Comparison of ENCODE assay signal across 19 cellular contexts in the genomic region with DNA sequence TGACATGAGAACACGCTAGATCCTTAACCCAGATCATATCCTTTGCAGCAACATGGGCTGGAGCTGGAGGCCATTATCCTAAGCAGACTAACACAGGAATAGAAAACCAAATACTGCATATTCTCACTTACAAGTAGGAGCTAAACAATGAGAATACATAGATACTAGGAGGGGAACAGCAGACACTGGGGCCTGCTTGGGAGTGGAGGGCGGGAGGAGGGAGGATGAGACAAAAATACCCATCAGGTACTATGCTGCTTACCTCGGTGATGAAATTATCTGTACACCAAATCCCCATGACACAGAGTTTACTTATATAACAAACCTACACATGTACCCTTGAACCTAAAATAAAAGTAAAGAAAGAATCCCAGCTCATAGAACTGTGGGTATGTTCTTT. TPM values are rescaled to one million over a fixed set of nuclear protein-coding genes. Genes with fewer than 3 reads are reported as not detected.
DNase-seq lines count a peak whose midpoint lies in the region; ATAC-seq and TF ChIP-seq lines count a peak whose summit lies in the region.
"Had no signal": no experiment of that assay in that cellular context is flagged by ENCODE, and none has a peak within 500 bp of the region (broad histone marks: within the 10 kb centered on the region; RNA-seq: fewer than 3 reads in every experiment).

No MANE protein-coding gene starts in this region.

- H3K27me3 Mint-ChIP-seq in activated naive CD4-positive, alpha-beta T cell treated with anti-CD3 and anti-CD28 coated beads, Interleukin-2, amount 50 U/mL, for 24 hours = no peaks in the 10 kb centered on the region
- no peaks in the 10 kb centered on the region for H3K27me3 Mint-ChIP-seq in activated CD4-positive, alpha-beta memory T cell treated with anti-CD3 and anti-CD28 coated beads, Interleukin-2, amount 10 ng/mL, durations not matched to agents 7 days and 5 days
- H3K27me3 Mint-ChIP-seq in mesothelial cell of epicardium (ENCODE audit: low read depth) (peaks cover 6% of the 10 kb centered on the region), type B pancreatic cell (peaks cover 12% of the 10 kb centered on the region)
- no peaks in the 10 kb centered on the region for H3K27me3 Mint-ChIP-seq in stimulated activated naive CD8-positive, alpha-beta T cell treated with anti-CD3 and anti-CD28 coated beads, Interleukin-15, amount 100 ng/mL, for 72 hours

- H3K9me3 Mint-ChIP-seq in activated naive CD4-positive, alpha-beta T cell treated with anti-CD3 and anti-CD28 coated beads, Interleukin-2, amount 50 U/mL, for 24 hours = no peaks in the 10 kb centered on the region
- no peaks in the 10 kb centered on the region for H3K9me3 Mint-ChIP-seq in activated naive CD4-positive, alpha-beta T cell treated with anti-CD3 and anti-CD28 coated beads, Interleukin-2, amount 50 U/mL, for 72 hours
- H3K9me3 Mint-ChIP-seq in activated CD4-positive, alpha-beta memory T cell treated with anti-CD3 and anti-CD28 coated beads, Interleukin-2, amount 10 ng/mL, durations not matched to agents 7 days and 5 days = no peaks in the 10 kb centered on the region
- H3K9me3 Mint-ChIP-seq in mesothelial cell of epicardium (no peaks in the 10 kb centered on the region), type B pancreatic cell (no peaks in the 10 kb centered on the region)
- H3K9me3 Mint-ChIP-seq in stimulated activated naive CD8-positive, alpha-beta T cell treated with anti-CD3 and anti-CD28 coated beads, Interleukin-15, amount 100 ng/mL, for 72 hours = no peaks in the 10 kb centered on the region

- H3K4me1 Mint-ChIP-seq in activated naive CD4-positive, alpha-beta T cell treated with anti-CD3 and anti-CD28 coated beads, Interleukin-2, amount 50 U/mL, for 24 hours = peaks cover 42% of the 10 kb centered on the region
- peaks cover 61% of the 10 kb centered on the region for H3K4me1 Mint-ChIP-seq in activated CD4-positive, alpha-beta memory T cell treated with anti-CD3 and anti-CD28 coated beads, Interleukin-2, amount 10 ng/mL, durations not matched to agents 7 days and 5 days
- H3K4me1 Mint-ChIP-seq in mesothelial cell of epicardium = peaks cover 31% of the 10 kb centered on the region
- H3K4me1 Mint-ChIP-seq in type B pancreatic cell (ENCODE audit: unreplicated experiment) = peaks cover 18% of the 10 kb centered on the region
- peaks cover 44% of the 10 kb centered on the region for H3K4me1 Mint-ChIP-seq in stimulated activated naive CD8-positive, alpha-beta T cell treated with anti-CD3 and anti-CD28 coated beads, Interleukin-15, amount 100 ng/mL, for 72 hours

- no peak for DNase-seq in activated naive CD4-positive, alpha-beta T cell treated with anti-CD3 and anti-CD28 coated beads, Interleukin-2, amount 50 U/mL, for 72 hours (ENCODE audit: low spot score in 2 of 2)
- no peak for DNase-seq in activated CD4-positive, alpha-beta memory T cell treated with anti-CD3 and anti-CD28 coated beads, Interleukin-2, amount 10 ng/mL, durations not matched to agents 7 days and 5 days
- no peak for DNase-seq in mesothelial cell of epicardium (ENCODE audit: low spot score in 2 of 2, unreplicated experiment in 2 of 2)
- no peak for DNase-seq in type B pancreatic cell (ENCODE audit: extremely low spot score, unreplicated experiment)
- no peak for DNase-seq in EL
- DNase-seq in stimulated activated naive CD8-positive, alpha-beta T cell treated with anti-CD3 and anti-CD28 coated beads, Interleukin-15, amount 100 ng/mL, for 72 hours = no peak
- DNase-seq: amniotic stem cell, DMS 273 treated with DMSO at 0.1 percent for 48 hours, foreskin melanocyte, HCEC 1CT, Kasumi-1, NCI-H1105 treated with DMSO at 0.1 percent for 48 hours, substantia nigra had no signal

- H3K27ac Mint-ChIP-seq in activated naive CD4-positive, alpha-beta T cell treated with anti-CD3 and anti-CD28 coated beads, Interleukin-2, amount 50 U/mL, for 24 hours = peak overlapping the region; percentile 76
- H3K27ac Mint-ChIP-seq in activated naive CD4-positive, alpha-beta T cell treated with anti-CD3 and anti-CD28 coated beads, Interleukin-2, amount 50 U/mL, for 72 hours = peak overlapping the region in 1 of 2 donors; percentile 93
- H3K27ac Mint-ChIP-seq in activated CD4-positive, alpha-beta memory T cell treated with anti-CD3 and anti-CD28 coated beads, Interleukin-2, amount 10 ng/mL, durations not matched to agents 7 days and 5 days = peak overlapping the region; percentile 75
- H3K27ac Mint-ChIP-seq in mesothelial cell of epicardium (no peak overlapping the region), type B pancreatic cell (no peak overlapping the region)
- H3K27ac Mint-ChIP-seq in stimulated activated naive CD8-positive, alpha-beta T cell treated with anti-CD3 and anti-CD28 coated beads, Interleukin-15, amount 100 ng/mL, for 72 hours = no peak overlapping the region

- POLR2A ChIA-PET in activated CD4-positive, alpha-beta memory T cell treated with anti-CD3 and anti-CD28 coated beads, Interleukin-2, amount 10 ng/mL, durations not matched to agents 7 days and 5 days (lab: Charles Lee) = interaction anchor here (1.5 to 3.9 kb wide), 5 partner anchors 14 to 84 kb away, joined by 3 to 17 read pairs (median 15); a partner anchor contains a TSS

- CTCF ChIA-PET in activated CD4-positive, alpha-beta memory T cell treated with anti-CD3 and anti-CD28 coated beads, Interleukin-2, amount 10 ng/mL, durations not matched to agents 7 days and 5 days (lab: Charles Lee) = interaction anchor here (1.2 to 4.9 kb wide), 3 partner anchors 14 to 83 kb away, joined by 3 to 32 read pairs (median 7); a partner anchor contains a TSS

- no peaks in the 10 kb centered on the region for H3K36me3 Mint-ChIP-seq in activated naive CD4-positive, alpha-beta T cell treated with anti-CD3 and anti-CD28 coated beads, Interleukin-2, amount 50 U/mL, for 24 hours
- H3K36me3 Mint-ChIP-seq in activated naive CD4-positive, alpha-beta T cell treated with anti-CD3 and anti-CD28 coated beads, Interleukin-2, amount 50 U/mL, for 72 hours = no peaks in the 10 kb centered on the region
- H3K36me3 Mint-ChIP-seq in activated CD4-positive, alpha-beta memory T cell treated with anti-CD3 and anti-CD28 coated beads, Interleukin-2, amount 10 ng/mL, durations not matched to agents 7 days and 5 days (ENCODE audit: low read depth) = peaks cover 9% of the 10 kb centered on the region
- H3K36me3 Mint-ChIP-seq in mesothelial cell of epicardium (no peaks in the 10 kb centered on the region), type B pancreatic cell (no peaks in the 10 kb centered on the region)

- no peak for TF ChIP-seq CTCF in mesothelial cell of epicardium (IDR thresholded peaks at IDR 0.05; ENCODE audit: unreplicated experiment)
- TF ChIP-seq CTCF in type B pancreatic cell (conservative IDR thresholded peaks at IDR 0.05) = no peak

- H3K4me3 Mint-ChIP-seq in activated naive CD4-positive, alpha-beta T cell treated with anti-CD3 and anti-CD28 coated beads, Interleukin-2, amount 50 U/mL, for 24 hours = peak overlapping the region; percentile 90
- peak overlapping the region; percentile 88 for H3K4me3 Mint-ChIP-seq in activated CD4-positive, alpha-beta memory T cell treated with anti-CD3 and anti-CD28 coated beads, Interleukin-2, amount 10 ng/mL, durations not matched to agents 7 days and 5 days
- peak overlapping the region; percentile 88 for H3K4me3 Mint-ChIP-seq in mesothelial cell of epicardium
- H3K4me3 Mint-ChIP-seq in type B pancreatic cell = peak overlapping the region; percentile 90
- H3K4me3 Mint-ChIP-seq in stimulated activated naive CD8-positive, alpha-beta T cell treated with anti-CD3 and anti-CD28 coated beads, Interleukin-15, amount 100 ng/mL, for 72 hours = no peak overlapping the region

- ATAC-seq in activated naive CD4-positive, alpha-beta T cell treated with anti-CD3 and anti-CD28 coated beads, Interleukin-2, amount 50 U/mL, for 72 hours = no peak
- ATAC-seq in HG03521 (IDR thresholded peaks at IDR 0.05; ENCODE audit: unreplicated experiment) = no peak
- no peak for ATAC-seq in stimulated activated naive CD8-positive, alpha-beta T cell treated with anti-CD3 and anti-CD28 coated beads, Interleukin-15, amount 100 ng/mL, for 72 hours

RNA-seq across cellular contexts. Expression of a gene that starts 1.2 kb away (rescaled TPM):
- 10 to 100 TPM; 11.1 to 12.8 TPM for total RNA-seq in activated naive CD4-positive, alpha-beta T cell treated with anti-CD3 and anti-CD28 coated beads, Interleukin-2, amount 50 U/mL, for 72 hours
- 10 to 100 TPM; 23.2 to 23.8 TPM for total RNA-seq in activated CD4-positive, alpha-beta memory T cell treated with anti-CD3 and anti-CD28 coated beads, Interleukin-2, amount 10 ng/mL, durations not matched to agents 7 days and 5 days
- 10.6 to 11.5 TPM (median 11.0 TPM) in 3 replicates for total RNA-seq in mesothelial cell of epicardium
- total RNA-seq in type B pancreatic cell (ENCODE audit: low replicate concordance) = 5.7 and 6.8 TPM in 2 replicates

RNA-seq across cellular contexts. Expression of a gene that starts 13.8 kb away (rescaled TPM):
- total RNA-seq in activated naive CD4-positive, alpha-beta T cell treated with anti-CD3 and anti-CD28 coated beads, Interleukin-2, amount 50 U/mL, for 72 hours = 10 to 100 TPM; 37.3 to 48.7 TPM
- 10 to 100 TPM; 81.5 to 83.7 TPM for total RNA-seq in activated CD4-positive, alpha-beta memory T cell treated with anti-CD3 and anti-CD28 coated beads, Interleukin-2, amount 10 ng/mL, durations not matched to agents 7 days and 5 days
- total RNA-seq in mesothelial cell of epicardium (30.6 to 34.8 TPM (median 31.0 TPM) in 3 replicates), type B pancreatic cell (ENCODE audit: low replicate concordance) (29.4 and 39.7 TPM in 2 replicates)

RNA-seq across cellular contexts. Expression of a gene that starts 50.3 kb away (rescaled TPM):
- 10 to 100 TPM; 36.2 to 50.2 TPM for total RNA-seq in activated naive CD4-positive, alpha-beta T cell treated with anti-CD3 and anti-CD28 coated beads, Interleukin-2, amount 50 U/mL, for 72 hours
- total RNA-seq in activated CD4-positive, alpha-beta memory T cell treated with anti-CD3 and anti-CD28 coated beads, Interleukin-2, amount 10 ng/mL, durations not matched to agents 7 days and 5 days = 10 to 100 TPM; 51.1 to 51.2 TPM
- total RNA-seq in mesothelial cell of epicardium (38.4 to 40.5 TPM (median 38.5 TPM) in 3 replicates), type B pancreatic cell (ENCODE audit: low replicate concordance) (45.9 and 55.7 TPM in 2 replicates)

RNA-seq across cellular contexts. Expression of a gene that starts 53.8 kb away (rescaled TPM):
- under 1 TPM in 1 of 2 donors, not detected in 1; 0.55 TPM for total RNA-seq in activated naive CD4-positive, alpha-beta T cell treated with anti-CD3 and anti-CD28 coated beads, Interleukin-2, amount 50 U/mL, for 72 hours
- total RNA-seq in activated CD4-positive, alpha-beta memory T cell treated with anti-CD3 and anti-CD28 coated beads, Interleukin-2, amount 10 ng/mL, durations not matched to agents 7 days and 5 days = not detected
- total RNA-seq in mesothelial cell of epicardium (0.42 to 0.57 TPM (median 0.49 TPM) in 3 replicates), type B pancreatic cell (ENCODE audit: low replicate concordance) (not detected in 2 replicates)
- total RNA-seq: endothelial cell of umbilical vein, liver, Peyer's patch, renal cortical epithelial cell had no signal

Comparison
In these comparisons a context has a peak if more than half of its experiments do, and no peak if none do; other contexts are left out.
1. H3K27ac Mint-ChIP-seq: peak in activated naive CD4-positive, alpha-beta T cell treated with anti-CD3 and anti-CD28 coated beads, Interleukin-2, amount 50 U/mL, for 24 hours (single experiment) and activated CD4-positive, alpha-beta memory T cell treated with anti-CD3 and anti-CD28 coated beads, Interleukin-2, amount 10 ng/mL, durations not matched to agents 7 days and 5 days (single experiment); none in mesothelial cell of epicardium (single experiment), type B pancreatic cell (single experiment) and stimulated activated naive CD8-positive, alpha-beta T cell treated with anti-CD3 and anti-CD28 coated beads, Interleukin-15, amount 100 ng/mL, for 72 hours (0 of 2).
2. H3K4me3 Mint-ChIP-seq: peak in activated naive CD4-positive, alpha-beta T cell treated with anti-CD3 and anti-CD28 coated beads, Interleukin-2, amount 50 U/mL, for 24 hours (single experiment), activated CD4-positive, alpha-beta memory T cell treated with anti-CD3 and anti-CD28 coated beads, Interleukin-2, amount 10 ng/mL, durations not matched to agents 7 days and 5 days (single experiment), mesothelial cell of epicardium (single experiment) and type B pancreatic cell (single experiment); none in stimulated activated naive CD8-positive, alpha-beta T cell treated with anti-CD3 and anti-CD28 coated beads, Interleukin-15, amount 100 ng/mL, for 72 hours (0 of 2).